Comparison of ENCODE assay signal across 14 cellular contexts in the genomic region with DNA sequence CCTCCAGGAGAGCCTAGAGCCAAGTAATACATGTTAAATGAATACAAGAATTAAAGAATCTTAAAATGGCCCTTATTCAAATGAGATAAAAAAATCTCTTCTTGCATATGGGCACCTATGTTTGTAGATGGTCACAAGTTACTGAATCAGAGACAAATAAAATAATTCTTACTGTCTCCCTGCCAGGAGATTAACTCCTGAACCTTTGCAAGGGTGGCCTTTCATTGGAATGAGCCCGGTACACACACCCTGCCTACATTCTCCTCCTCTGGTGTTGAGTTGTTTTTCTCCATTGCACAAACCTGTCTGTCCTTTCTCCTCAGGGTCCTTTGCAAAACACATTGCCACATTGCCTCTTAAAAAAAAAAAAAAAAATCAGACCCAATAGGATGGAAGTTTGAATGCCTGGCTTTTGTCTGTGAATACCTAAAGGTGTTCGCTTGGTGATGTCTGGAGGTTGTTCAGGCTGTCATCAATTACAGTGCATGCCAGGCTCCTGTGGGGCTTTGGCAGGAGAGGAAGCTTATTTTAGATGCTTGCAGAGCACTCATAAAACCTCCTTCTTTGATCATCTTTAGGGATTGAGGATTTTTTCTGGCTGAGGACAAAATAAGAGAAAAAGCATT.
"Had no signal": no experiment of that assay in that cellular context is flagged by ENCODE, and none has a peak within 500 bp of the region (broad histone marks: within the 10 kb centered on the region; RNA-seq: fewer than 3 reads in every experiment).

No MANE protein-coding gene starts in this region.

- H3K4me1 ChIP-seq: parathyroid adenoma had no signal

- H3K4me3 Mint-ChIP-seq: activated naive CD8-positive, alpha-beta T cell; activated T-helper 1 cell treated with anti-CD3 and anti-CD28 coated beads, Interleukin-12 subunit alpha, Interleukin-12 subunit beta, Interleukin-2, Interleukin-4 antibody, amounts not matched to agents 30 ng/mL and 10 ng/mL and 1 ng/mL, durations not matched to agents 14 hours and 24 hours and 36 hours; effector memory CD8-positive, alpha-beta T cell; naive thymus-derived CD8-positive, alpha-beta T cell had no signal

- H3K4me3 ChIP-seq: sigmoid colon had no signal

- H3K36me3 Mint-ChIP-seq: activated naive CD8-positive, alpha-beta T cell; naive thymus-derived CD8-positive, alpha-beta T cell had no signal

- H3K27ac Mint-ChIP-seq: activated naive CD8-positive, alpha-beta T cell; activated T-helper 1 cell treated with anti-CD3 and anti-CD28 coated beads, Interleukin-12 subunit alpha, Interleukin-12 subunit beta, Interleukin-2, Interleukin-4 antibody, amounts not matched to agents 30 ng/mL and 10 ng/mL and 1 ng/mL, durations not matched to agents 14 hours and 24 hours and 36 hours; effector memory CD8-positive, alpha-beta T cell; naive thymus-derived CD8-positive, alpha-beta T cell had no signal

- H3K79me2 ChIP-seq: parathyroid adenoma had no signal

- H2AFZ ChIP-seq: parathyroid adenoma had no signal

- H3K9ac ChIP-seq: parathyroid adenoma had no signal

- H3K36me3 ChIP-seq: sigmoid colon had no signal

- DNase-seq: activated CD4-positive, alpha-beta T cell treated with anti-CD3 and anti-CD28 coated beads, Interleukin-2, amount 50 U/mL, for 4 hours; activated T-cell treated with anti-CD3 and anti-CD28 coated beads for 4 hours; amniotic stem cell; effector memory CD8-positive, alpha-beta T cell; foreskin fibroblast; glutamatergic neuron; kidney glomerular epithelial cell; mesenchymal stem cell; naive thymus-derived CD8-positive, alpha-beta T cell; sigmoid colon; stimulated activated naive CD4-positive, alpha-beta T cell had no signal

- H3K27me3 ChIP-seq: sigmoid colon had no signal

- H3K9me3 Mint-ChIP-seq: activated T-helper 1 cell treated with anti-CD3 and anti-CD28 coated beads, Interleukin-12 subunit alpha, Interleukin-12 subunit beta, Interleukin-2, Interleukin-4 antibody, amounts not matched to agents 30 ng/mL and 10 ng/mL and 1 ng/mL, durations not matched to agents 14 hours and 24 hours and 36 hours; effector memory CD8-positive, alpha-beta T cell; naive thymus-derived CD8-positive, alpha-beta T cell had no signal

- ATAC-seq: effector memory CD8-positive, alpha-beta T cell; naive thymus-derived CD8-positive, alpha-beta T cell had no signal

- H3K27ac ChIP-seq: parathyroid adenoma had no signal

- H3K9me3 ChIP-seq: sigmoid colon had no signal
